8 cellular contexts compared by ENCODE assay signal in the genomic region with DNA sequence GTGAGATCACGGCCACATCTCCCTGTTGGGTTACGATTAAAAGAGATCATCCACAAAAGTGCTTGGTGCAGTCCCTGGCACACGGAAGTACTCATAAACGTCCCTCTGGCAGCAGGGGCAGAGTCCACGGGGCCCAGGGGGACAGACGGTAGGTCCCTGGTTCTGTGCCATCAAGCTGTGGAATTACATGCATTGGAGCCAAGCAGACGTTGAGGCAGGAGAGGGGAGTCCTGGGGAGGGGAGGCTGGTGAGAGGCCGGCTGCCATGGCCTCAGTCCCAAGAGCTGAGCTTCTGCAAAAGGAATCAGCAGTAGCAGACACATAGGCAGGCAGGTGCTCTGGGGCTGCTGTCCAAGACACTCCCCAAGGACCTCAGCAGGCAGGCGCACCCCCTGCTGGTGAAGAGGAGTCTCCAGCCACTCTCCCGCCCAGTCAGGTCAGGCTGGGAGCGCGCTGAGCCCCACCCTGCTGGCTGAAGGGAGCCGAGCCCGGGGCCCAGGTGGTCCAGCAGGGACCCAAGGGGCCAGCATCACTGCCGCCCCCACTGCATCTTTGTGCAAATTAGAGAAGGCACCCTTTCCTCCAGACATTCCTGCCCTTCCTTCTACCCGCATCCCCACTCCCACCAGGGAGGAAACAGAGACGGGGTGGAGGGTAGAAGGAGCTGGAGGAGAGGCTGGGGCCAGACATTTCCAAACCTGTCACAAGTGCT. TPM values are rescaled to one million over a fixed set of nuclear protein-coding genes. Genes with fewer than 3 reads are reported as not detected.
DNase-seq lines count a peak whose midpoint lies in the region; ATAC-seq, FAIRE-seq and TF ChIP-seq lines count a peak whose summit lies in the region.

No MANE protein-coding gene starts in this region.

- TF ChIP-seq CTCF in GM12864 (IDR thresholded peaks at IDR 0.05; ENCODE audit: low read depth, low read length, missing control alignments) (peak; percentile 94), K562 (IDR thresholded peaks at IDR 0.05 in 2 of 3, conservative IDR thresholded peaks at IDR 0.05 in 1 of 3; ENCODE audit: insufficient read depth in 2 of 3, low read depth in 1 of 3, low read length in 3 of 3) (peak; percentile 75 to 85 (median 75)), liver (IDR thresholded peaks at IDR 0.05; ENCODE audit: low read depth, low read length, missing input control) (peak; percentile 69), thyroid gland (IDR thresholded peaks at IDR 0.05) (peak in 5 of 6 experiments; percentile 55 to 78 (median 64))

- H3K4me1 ChIP-seq in K562 (replicated peaks in 1 of 2; ENCODE audit: control insufficient read depth in 2 of 2, insufficient read depth in 2 of 2, low read length in 2 of 2), result peaks cover 0 to 7% of the 10 kb centered on the region in 2 experiments; a peak in 2 of 5 replicates
- peaks cover 8 to 34% (median 27%) of the 10 kb centered on the region in 4 donors for H3K4me1 ChIP-seq in liver (ENCODE audit: control insufficient read depth in 4 of 4, insufficient read depth in 4 of 4, low read length in 3 of 4)
- H3K4me1 ChIP-seq in thyroid gland, result peaks cover 6 to 15% of the 10 kb centered on the region in 2 donors

- H3K9ac ChIP-seq in K562 (ENCODE audit: insufficient read depth in 1 of 2, low read depth in 2 of 2, low read length in 2 of 2) (no peak overlapping the region; a peak in 1 of 4 replicates), liver (ENCODE audit: low read depth in 1 of 2, low read length in 2 of 2) (peak overlapping the region in 1 of 2 donors; percentile 26)

- TF ChIP-seq RAD21 in K562 (CRISPR knock-in tag; conservative IDR thresholded peaks at IDR 0.05 in 1 of 2, IDR thresholded peaks at IDR 0.05 in 1 of 2) (peak; percentile 58 to 74), liver (IDR thresholded peaks at IDR 0.05) (peak; percentile 84 to 86)

- H3K36me3 ChIP-seq in K562 (ENCODE audit: control insufficient read depth, insufficient read depth, low read length) (no peaks in the 10 kb centered on the region), liver (ENCODE audit: control insufficient read depth in 4 of 4, insufficient read depth in 3 of 4, low read depth in 1 of 4, low read length in 3 of 4) (no peaks in the 10 kb centered on the region), thyroid gland (no peaks in the 10 kb centered on the region)

- H4K20me1 ChIP-seq in K562 (replicated peaks; ENCODE audit: control insufficient read depth, insufficient read depth, low read length), result no peaks in the 10 kb centered on the region

- in situ Hi-C loops in K562 (cut with MboI), result no loop called here

- no peak overlapping the region for H2AFZ ChIP-seq in K562 (ENCODE audit: low read depth, low read length)

- no TSS peak for BruUV-seq in K562 (replicated peaks; lab: Mats Ljungman, UMichigan)

- TF ChIP-seq POLR2A in K562 (conservative IDR thresholded peaks at IDR 0.05) (no peak), thyroid gland (IDR thresholded peaks at IDR 0.05) (no peak)

- 7% methylated on average over 10 of the region's 17 CpGs for WGBS in K562 (ENCODE audit: insufficient coverage, low coverage, missing lambda C conversion rate)
- WGBS in liver, result 30% methylated on average over 17 of the region's 17 CpGs
- WGBS in thyroid gland, 2 donors, result 38 to 43% methylated on average over 12 to 16 of the region's 17 CpGs

- POLR2A ChIA-PET in K562 (lab: Yijun Ruan, JAX), result interaction anchor here (0.6 to 1.0 kb wide), 4 partner anchors 10 to 99 kb away, joined by 3 read pairs; no protein-coding TSS in a partner anchor

- H3K4me3 ChIP-seq in GM12864 (ENCODE audit: low read depth, low read length) (no peak overlapping the region), K562 (no peak overlapping the region), liver (ENCODE audit: low read depth in 1 of 3, low read length in 3 of 3) (no peak overlapping the region), thyroid gland (replicated peaks in 1 of 3) (no peak overlapping the region)

- H3K27ac ChIP-seq in K562 (ENCODE audit: extremely low read depth, low read depth, low read length) (no peak overlapping the region), liver (ENCODE audit: low read depth in 1 of 2, low read length in 2 of 2) (peak overlapping the region; percentile 19 to 33), thyroid gland (no peak overlapping the region)

- no peak for TF ChIP-seq EP300 in K562 (IDR thresholded peaks at IDR 0.05; ENCODE audit: low read length)

- peak; percentile 100 for ATAC-seq in K562
- no peak for ATAC-seq in GM21381 (IDR thresholded peaks at IDR 0.05; ENCODE audit: unreplicated experiment)

- H3K27me3 ChIP-seq in K562 (ENCODE audit: control insufficient read depth in 2 of 2, insufficient read depth in 2 of 2, low read length in 2 of 2), result peaks cover 0 to 3% of the 10 kb centered on the region in 2 experiments; a peak in 1 of 5 replicates
- H3K27me3 ChIP-seq in liver (ENCODE audit: control insufficient read depth in 4 of 4, insufficient read depth in 4 of 4, low read length in 3 of 4), result no peaks in the 10 kb centered on the region
- H3K27me3 ChIP-seq in thyroid gland, result no peaks in the 10 kb centered on the region

- no peaks in the 10 kb centered on the region for H3K9me1 ChIP-seq in K562 (ENCODE audit: control insufficient read depth, insufficient read depth, low read length)

- CTCF ChIA-PET in K562 (lab: Yijun Ruan, JAX; ENCODE audit: low intra/inter-chr PET ratio), result interaction anchor here (1.7 to 2.2 kb wide), 2 partner anchors 57 to 497 kb away, joined by 5 to 14 read pairs; no protein-coding TSS in a partner anchor

- H3K79me2 ChIP-seq in K562 (ENCODE audit: control insufficient read depth, insufficient read depth, low read length), result no peaks in the 10 kb centered on the region

- DNase-seq in GM12864 (ENCODE audit: low read depth) (peak; percentile 31), HK-2 (ENCODE audit: unreplicated experiment) (peak; percentile 25), SHP77 (lab: John Stamatoyannopoulos, UW) (peak; percentile 54 to 75), K562 (ENCODE audit: extremely low read depth in 1 of 4, low spot score in 3 of 4) (peak; percentile 73 to 81 (median 74)), thyroid gland (peak; percentile 82 to 85), frontal cortex (ENCODE audit: low spot score in 2 of 2) (no peak)

- intact Hi-C loops in K562 (cut with micrococcal nuclease), result loop anchor here (5.0 to 10.0 kb wide), 3 partner anchors 57 to 259 kb away; no protein-coding TSS in a partner anchor
- intact Hi-C loops in thyroid gland (cut with DNase I), result no loop called here

- FAIRE-seq in K562 (lab: Jason Lieb, UNC), result peak; percentile 78
- FAIRE-seq in frontal cortex (lab: Jason Lieb, UNC), result no peak

- H3K4me2 ChIP-seq in K562 (ENCODE audit: insufficient read depth, low read length), result no peak overlapping the region

- H3K9me3 ChIP-seq in K562 (replicated peaks; ENCODE audit: control insufficient read depth, insufficient read depth, low read depth, low read length), result no peaks in the 10 kb centered on the region
- H3K9me3 ChIP-seq in liver (ENCODE audit: control insufficient read depth in 4 of 4, low read length in 3 of 4), result no peaks in the 10 kb centered on the region
- no peaks in the 10 kb centered on the region for H3K9me3 ChIP-seq in thyroid gland

RNA-seq across cellular contexts. Expression of gene KCTD17, which starts 7.6 kb away (rescaled TPM):
- total RNA-seq in K562 (2011; cell fraction: chromatin; rRNA removed; ENCODE audit: low replicate concordance), result 1.3 and 3.4 TPM in 2 replicates
- total RNA-seq in K562 (2011; cell fraction: nucleolus; rRNA removed), result 0.66 and 2.0 TPM in 2 replicates
- total RNA-seq in K562 (2011; cell fraction: nucleoplasm; rRNA removed), result 1.2 and 2.7 TPM in 2 replicates
- 0.41 TPM in 2 replicates for total RNA-seq in K562 (2014; rRNA removed)
- 0.44 TPM in 1 of 2 replicates, not detected in the other for total RNA-seq in K562 (2014; rRNA removed; fragmentation: Illumina TruSeq; extraction: Trizol)
- total RNA-seq in K562 (2015; rRNA removed; fragmentation: Illumina TruSeq; extraction: Trizol), result 0.22 TPM in 1 of 2 replicates, not detected in the other
- total RNA-seq in K562 (2021), result 0.49 and 0.67 TPM in 2 replicates
- 0.64 and 1.1 TPM in 2 replicates for polyA plus RNA-seq in K562 (2011; rRNA removed)
- 0.82 and 1.1 TPM in 2 replicates for polyA plus RNA-seq in K562 (2011; cell fraction: cytosol; rRNA removed)
- 2.6 and 3.6 TPM in 2 replicates for polyA plus RNA-seq in K562 (2011; cell fraction: nucleus; rRNA removed)
- polyA plus RNA-seq in K562 (2012), result 0.34 and 0.82 TPM in 2 replicates
- polyA plus RNA-seq in K562 (2014; fragmentation: Illumina TruSeq; extraction: Trizol), result 0.21 and 0.51 TPM in 2 replicates
- not detected for polyA plus RNA-seq in K562 (2014; fragmentation: Nextera tagmentation; extraction: Ambion mirVana)
- polyA plus RNA-seq in K562 (2014; rRNA removed), result 0.70 and 0.90 TPM in 2 replicates
- polyA minus RNA-seq in K562 (2011; rRNA and poly(A)+ RNA removed), result 0.39 and 0.70 TPM in 2 replicates
- polyA minus RNA-seq in K562 (2011; cell fraction: cytosol; rRNA and poly(A)+ RNA removed), result not detected in 2 replicates
- 0.40 and 1.2 TPM in 2 replicates for polyA minus RNA-seq in K562 (2011; cell fraction: nucleus; rRNA and poly(A)+ RNA removed)
- 1 to 10 TPM; 3.4 to 4.1 TPM for total RNA-seq in liver
- 1 to 10 TPM; 2.0 to 5.2 TPM for polyA plus RNA-seq in liver
- total RNA-seq in thyroid gland, result 10 to 100 TPM in 2 of 4 donors, 1 to 10 TPM in 2; 6.1 to 18.9 (median 12.6) TPM
- 35.1 TPM for total RNA-seq in frontal cortex

RNA-seq across cellular contexts. Expression of gene MPST, which starts 24.4 kb away (rescaled TPM):
- total RNA-seq in K562 (2011; cell fraction: chromatin; rRNA removed; ENCODE audit: low replicate concordance), result 23.7 and 51.5 TPM in 2 replicates
- total RNA-seq in K562 (2011; cell fraction: nucleolus; rRNA removed), result 38.4 and 40.9 TPM in 2 replicates
- total RNA-seq in K562 (2011; cell fraction: nucleoplasm; rRNA removed), result 34.5 and 45.6 TPM in 2 replicates
- total RNA-seq in K562 (2014; rRNA removed), result 104 and 117 TPM in 2 replicates
- 6.7 and 8.1 TPM in 2 replicates for total RNA-seq in K562 (2014; rRNA removed; fragmentation: Illumina TruSeq; extraction: Trizol)
- total RNA-seq in K562 (2015; rRNA removed; fragmentation: Illumina TruSeq; extraction: Trizol), result 24.3 and 25.3 TPM in 2 replicates
- 66.8 and 68.2 TPM in 2 replicates for total RNA-seq in K562 (2021)
- 24.8 and 34.6 TPM in 2 replicates for polyA plus RNA-seq in K562 (2011; rRNA removed)
- polyA plus RNA-seq in K562 (2011; cell fraction: cytosol; rRNA removed), result 49.5 and 189 TPM in 2 replicates
- polyA plus RNA-seq in K562 (2011; cell fraction: nucleus; rRNA removed), result 50.2 and 71.7 TPM in 2 replicates
- 35.2 and 62.2 TPM in 2 replicates for polyA plus RNA-seq in K562 (2012)
- polyA plus RNA-seq in K562 (2014; fragmentation: Illumina TruSeq; extraction: Trizol), result 11.2 and 24.8 TPM in 2 replicates
- polyA plus RNA-seq in K562 (2014; fragmentation: Nextera tagmentation; extraction: Ambion mirVana), result 1 to 10 TPM in 1 of 2 experiments, under 1 TPM in 1; 0.65 to 1.3 TPM
- polyA plus RNA-seq in K562 (2014; rRNA removed), result 78.5 and 88.1 TPM in 2 replicates
- polyA minus RNA-seq in K562 (2011; rRNA and poly(A)+ RNA removed), result 8.4 and 10.2 TPM in 2 replicates
- 22.6 and 34.3 TPM in 2 replicates for polyA minus RNA-seq in K562 (2011; cell fraction: cytosol; rRNA and poly(A)+ RNA removed)
- polyA minus RNA-seq in K562 (2011; cell fraction: nucleus; rRNA and poly(A)+ RNA removed), result 12.7 and 15.7 TPM in 2 replicates
- total RNA-seq in liver, result 100 to 1,000 TPM; 124 to 149 TPM
- 100 to 1,000 TPM; 249 to 277 TPM for polyA plus RNA-seq in liver
- total RNA-seq in thyroid gland, result 100 to 1,000 TPM in 1 of 4 donors, 10 to 100 TPM in 3; 67.7 to 102 (median 93.6) TPM
- total RNA-seq in frontal cortex, result 22.0 TPM

RNA-seq across cellular contexts. Expression of gene TST, which starts 24.7 kb away (rescaled TPM):
- 2.6 and 16.9 TPM in 2 replicates for total RNA-seq in K562 (2011; cell fraction: chromatin; rRNA removed; ENCODE audit: low replicate concordance)
- total RNA-seq in K562 (2011; cell fraction: nucleolus; rRNA removed), result 23.8 and 27.2 TPM in 2 replicates
- total RNA-seq in K562 (2011; cell fraction: nucleoplasm; rRNA removed), result 7.9 and 8.0 TPM in 2 replicates
- 26.7 and 26.9 TPM in 2 replicates for total RNA-seq in K562 (2014; rRNA removed)
- 4.1 and 5.7 TPM in 2 replicates for total RNA-seq in K562 (2014; rRNA removed; fragmentation: Illumina TruSeq; extraction: Trizol)
- 12.4 and 13.1 TPM in 2 replicates for total RNA-seq in K562 (2015; rRNA removed; fragmentation: Illumina TruSeq; extraction: Trizol)
- total RNA-seq in K562 (2021), result 23.1 and 23.8 TPM in 2 replicates
- polyA plus RNA-seq in K562 (2011; rRNA removed), result 14.0 and 18.6 TPM in 2 replicates
- 23.0 and 51.6 TPM in 2 replicates for polyA plus RNA-seq in K562 (2011; cell fraction: cytosol; rRNA removed)
- polyA plus RNA-seq in K562 (2011; cell fraction: nucleus; rRNA removed), result 10.6 and 13.0 TPM in 2 replicates
- polyA plus RNA-seq in K562 (2012), result 13.1 and 24.0 TPM in 2 replicates
- 7.7 and 14.4 TPM in 2 replicates for polyA plus RNA-seq in K562 (2014; fragmentation: Illumina TruSeq; extraction: Trizol)
- 1 to 10 TPM; 1.4 to 4.3 TPM for polyA plus RNA-seq in K562 (2014; fragmentation: Nextera tagmentation; extraction: Ambion mirVana)
- polyA plus RNA-seq in K562 (2014; rRNA removed), result 19.7 and 26.1 TPM in 2 replicates
- 4.4 and 5.5 TPM in 2 replicates for polyA minus RNA-seq in K562 (2011; rRNA and poly(A)+ RNA removed)
- polyA minus RNA-seq in K562 (2011; cell fraction: cytosol; rRNA and poly(A)+ RNA removed), result 10.1 and 12.3 TPM in 2 replicates
- 13.2 and 18.7 TPM in 2 replicates for polyA minus RNA-seq in K562 (2011; cell fraction: nucleus; rRNA and poly(A)+ RNA removed)
- 100 to 1,000 TPM; 186 to 212 TPM for total RNA-seq in liver
- polyA plus RNA-seq in liver, result 100 to 1,000 TPM; 373 to 404 TPM
- total RNA-seq in thyroid gland, result 10 to 100 TPM; 35.7 to 51.2 (median 37.8) TPM
- total RNA-seq in frontal cortex, result 4.9 TPM

Comparison
In these comparisons a context has a peak if more than half of its experiments do, and no peak if none do; other contexts are left out.
1. DNase-seq: peak in GM12864 (single experiment), HK-2 (single experiment), SHP77 (2 of 2), K562 (4 of 4) and thyroid gland (2 of 2); none in frontal cortex (0 of 2).
2. H3K27ac ChIP-seq: peak in liver (2 of 2); none in K562 (single experiment) and thyroid gland (0 of 3).
3. Peak in every context shown above with its lines, with median percentiles within 50 percentile points of each other: CTCF ChIP-seq.